In the genomic region with DNA sequence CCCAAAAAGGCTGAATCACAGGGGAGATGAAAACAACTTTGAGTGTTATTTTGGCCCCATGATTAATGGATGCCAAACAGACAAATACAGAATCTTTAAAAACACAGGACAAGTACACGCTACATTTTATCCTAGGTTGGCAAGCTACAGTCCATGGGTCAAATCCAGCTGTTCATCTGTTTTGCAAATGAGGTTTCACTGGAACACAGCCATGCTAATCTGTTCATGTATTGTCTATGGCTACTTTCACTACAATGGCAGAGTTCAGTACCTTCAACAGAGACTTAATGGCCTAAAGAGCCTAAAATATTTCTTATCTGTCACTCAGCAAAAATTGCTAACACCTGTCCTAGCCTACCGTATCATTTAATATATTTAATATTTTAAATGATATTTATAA, we compare ENCODE assay signal across 14 cellular contexts.
DNase-seq lines count a peak whose midpoint lies in the region.
"Had no signal": no experiment of that assay in that cellular context is flagged by ENCODE, and none has a peak within 500 bp of the region (broad histone marks: within the 10 kb centered on the region; RNA-seq: fewer than 3 reads in every experiment).

No MANE protein-coding gene starts in this region.

- DNase-seq in NCI-H446 treated with DMSO at 0.1 percent for 48 hours (lab: John Stamatoyannopoulos, UW) (peak; percentile 15), NCI-H446 (lab: John Stamatoyannopoulos, UW) (no peak), NCI-H69 (lab: John Stamatoyannopoulos, UW) (peak; percentile 17), midbrain (lab: John Stamatoyannopoulos, UW) (peak; percentile 13), superior temporal gyrus (ENCODE audit: extremely low spot score) (peak; percentile 64), NCI-H2227 treated with DMSO at 0.1 percent for 48 hours (lab: John Stamatoyannopoulos, UW) (no peak), ecto neural progenitor cell (ENCODE audit: low spot score) (no peak)
- DNase-seq: CD4-positive, alpha-beta T cell; DMS53; DND-41; EL; GOT3; H7; HFFc6 had no signal

Comparison
In these comparisons a context has a peak if more than half of its experiments do, and no peak if none do; other contexts are left out.
1. DNase-seq: peak in NCI-H446 treated with DMSO at 0.1 percent for 48 hours (single experiment), NCI-H69 (single experiment), midbrain (single experiment) and superior temporal gyrus (single experiment); none in NCI-H446 (0 of 2), NCI-H2227 treated with DMSO at 0.1 percent for 48 hours (single experiment) and ecto neural progenitor cell (single experiment).